Comparison of ENCODE assay signal across 17 cellular contexts in genomic region chr10:46234026-46234425, GRCh38. TPM values are rescaled to one million over a fixed set of nuclear protein-coding genes. Genes with fewer than 3 reads are reported as not detected.
DNase-seq lines count a peak whose midpoint lies in the region; TF ChIP-seq lines count a peak whose summit lies in the region.
"Had no signal": no experiment of that assay in that cellular context is flagged by ENCODE, and none has a peak within 500 bp of the region (broad histone marks: within the 10 kb centered on the region; RNA-seq: fewer than 3 reads in every experiment).

No MANE protein-coding gene starts in this region.

- H3K36me3 Mint-ChIP-seq in activated CD4-positive, alpha-beta memory T cell treated with anti-CD3 and anti-CD28 coated beads for 36 hours: peaks cover 25% of the 10 kb centered on the region
- H3K36me3 Mint-ChIP-seq in activated CD4-positive, alpha-beta memory T cell treated with anti-CD3 and anti-CD28 coated beads, Interleukin-2, amount 10 ng/mL, durations not matched to agents 7 days and 5 days (ENCODE audit: low read depth): peaks cover 8% of the 10 kb centered on the region
- H3K36me3 Mint-ChIP-seq in CD14-positive monocyte (no peaks in the 10 kb centered on the region), endothelial cell (ENCODE audit: low read depth, unreplicated experiment) (peaks cover 14% of the 10 kb centered on the region)

- DNase-seq in activated CD4-positive, alpha-beta memory T cell treated with anti-CD3 and anti-CD28 coated beads for 36 hours: peak; percentile 4
- no peak for DNase-seq in activated CD4-positive, alpha-beta memory T cell treated with anti-CD3 and anti-CD28 coated beads, Interleukin-2, amount 10 ng/mL, durations not matched to agents 7 days and 5 days
- DNase-seq in CD14-positive monocyte (ENCODE audit: low spot score) (peak; percentile 23), endothelial cell (ENCODE audit: low spot score) (peak; percentile 1), GM20000 (ENCODE audit: low spot score) (no peak), NCI-H524 treated with DMSO at 0.1 percent for 48 hours (lab: John Stamatoyannopoulos, UW) (no peak), A172 (ENCODE audit: low spot score) (no peak)
- peak; percentile 5 for DNase-seq in stimulated activated CD8-positive, alpha-beta memory T cell treated with anti-CD3 and anti-CD28 coated beads, Interleukin-4, amount 100 ng/mL, for 48 hours
- DNase-seq: C1 segment of cervical spinal cord, KBM-7, NCI-H1092 treated with DMSO at 0.1 percent for 48 hours, NCI-H1694, NCI-H2107, NCI-H345, NCI-H69, PC-3 had no signal

- no peaks in the 10 kb centered on the region for H3K27me3 Mint-ChIP-seq in activated CD4-positive, alpha-beta memory T cell treated with anti-CD3 and anti-CD28 coated beads for 36 hours
- no peaks in the 10 kb centered on the region for H3K27me3 Mint-ChIP-seq in activated CD4-positive, alpha-beta memory T cell treated with anti-CD3 and anti-CD28 coated beads, Interleukin-2, amount 10 ng/mL, durations not matched to agents 7 days and 5 days
- H3K27me3 Mint-ChIP-seq in CD14-positive monocyte (ENCODE audit: low read depth in 3 of 3): peaks cover 0 to 4% (median 3%) of the 10 kb centered on the region in 3 donors
- peaks cover 10% of the 10 kb centered on the region for H3K27me3 Mint-ChIP-seq in endothelial cell (ENCODE audit: unreplicated experiment)

- no peak overlapping the region for H3K27ac Mint-ChIP-seq in activated CD4-positive, alpha-beta memory T cell treated with anti-CD3 and anti-CD28 coated beads for 36 hours
- H3K27ac Mint-ChIP-seq in activated CD4-positive, alpha-beta memory T cell treated with anti-CD3 and anti-CD28 coated beads, Interleukin-2, amount 10 ng/mL, durations not matched to agents 7 days and 5 days: no peak overlapping the region
- H3K27ac Mint-ChIP-seq in CD14-positive monocyte (peak overlapping the region in 1 of 7 donors; percentile 41), endothelial cell (ENCODE audit: unreplicated experiment) (no peak overlapping the region)

- intact Hi-C loops in activated CD4-positive, alpha-beta memory T cell treated with anti-CD3 and anti-CD28 coated beads for 36 hours (cut with micrococcal nuclease): no loop called here
- intact Hi-C loops in CD14-positive monocyte (cut with micrococcal nuclease): no loop called here

- peaks cover 4% of the 10 kb centered on the region for H3K4me1 Mint-ChIP-seq in activated CD4-positive, alpha-beta memory T cell treated with anti-CD3 and anti-CD28 coated beads for 36 hours (ENCODE audit: low read depth)
- no peaks in the 10 kb centered on the region for H3K4me1 Mint-ChIP-seq in activated CD4-positive, alpha-beta memory T cell treated with anti-CD3 and anti-CD28 coated beads, Interleukin-2, amount 10 ng/mL, durations not matched to agents 7 days and 5 days
- H3K4me1 Mint-ChIP-seq in CD14-positive monocyte (peaks cover 2% of the 10 kb centered on the region), endothelial cell (ENCODE audit: unreplicated experiment) (peaks cover 5% of the 10 kb centered on the region)

- CTCF ChIA-PET in activated CD4-positive, alpha-beta memory T cell treated with anti-CD3 and anti-CD28 coated beads for 36 hours (lab: Charles Lee): interaction anchor here (1.0 kb wide), 1 partner anchor 11 kb away, joined by 3 read pairs; no protein-coding TSS in a partner anchor
- CTCF ChIA-PET in activated CD4-positive, alpha-beta memory T cell treated with anti-CD3 and anti-CD28 coated beads, Interleukin-2, amount 10 ng/mL, durations not matched to agents 7 days and 5 days (lab: Charles Lee): no interaction called here

- POLR2A ChIA-PET in activated CD4-positive, alpha-beta memory T cell treated with anti-CD3 and anti-CD28 coated beads for 36 hours (lab: Charles Lee): no interaction called here
- POLR2A ChIA-PET in activated CD4-positive, alpha-beta memory T cell treated with anti-CD3 and anti-CD28 coated beads, Interleukin-2, amount 10 ng/mL, durations not matched to agents 7 days and 5 days (lab: Charles Lee): no interaction called here

- TF ChIP-seq CTCF in CD14-positive monocyte (IDR thresholded peaks at IDR 0.05): no peak
- TF ChIP-seq CTCF in endothelial cell (IDR thresholded peaks at IDR 0.05; ENCODE audit: unreplicated experiment): no peak
- no peak for TF ChIP-seq CTCF in GM20000 (IDR thresholded peaks at IDR 0.05; ENCODE audit: extremely low read depth, missing control alignments)

- peaks cover 15% of the 10 kb centered on the region for H3K9me3 Mint-ChIP-seq in activated CD4-positive, alpha-beta memory T cell treated with anti-CD3 and anti-CD28 coated beads for 36 hours
- no peaks in the 10 kb centered on the region for H3K9me3 Mint-ChIP-seq in activated CD4-positive, alpha-beta memory T cell treated with anti-CD3 and anti-CD28 coated beads, Interleukin-2, amount 10 ng/mL, durations not matched to agents 7 days and 5 days
- H3K9me3 Mint-ChIP-seq in CD14-positive monocyte (peaks cover 0 to 13% (median 1%) of the 10 kb centered on the region in 7 donors), endothelial cell (ENCODE audit: unreplicated experiment) (no peaks in the 10 kb centered on the region)

- H3K4me3 Mint-ChIP-seq in activated CD4-positive, alpha-beta memory T cell treated with anti-CD3 and anti-CD28 coated beads for 36 hours: no peak overlapping the region
- no peak overlapping the region for H3K4me3 Mint-ChIP-seq in activated CD4-positive, alpha-beta memory T cell treated with anti-CD3 and anti-CD28 coated beads, Interleukin-2, amount 10 ng/mL, durations not matched to agents 7 days and 5 days
- H3K4me3 Mint-ChIP-seq in CD14-positive monocyte (no peak overlapping the region), endothelial cell (ENCODE audit: unreplicated experiment) (no peak overlapping the region)

RNA-seq across cellular contexts. Expression of gene ANTXRL, which starts 52.8 kb away (rescaled TPM):
- total RNA-seq in activated CD4-positive, alpha-beta memory T cell treated with anti-CD3 and anti-CD28 coated beads for 36 hours: not detected
- not detected for total RNA-seq in activated CD4-positive, alpha-beta memory T cell treated with anti-CD3 and anti-CD28 coated beads, Interleukin-2, amount 10 ng/mL, durations not matched to agents 7 days and 5 days
- not detected for polyA plus RNA-seq in CD14-positive monocyte
- total RNA-seq in endothelial cell (ENCODE audit: unreplicated experiment): not detected
- total RNA-seq in A172 (2014; rRNA removed; shearing (Covaris generic)): 1.8 TPM in 1 of 2 replicates, not detected in the other
- total RNA-seq: M059J, PC-3 had no signal

Comparison
In these comparisons a context has a peak if more than half of its experiments do, and no peak if none do; other contexts are left out.
1. DNase-seq: peak in activated CD4-positive, alpha-beta memory T cell treated with anti-CD3 and anti-CD28 coated beads for 36 hours (single experiment), CD14-positive monocyte (single experiment), endothelial cell (single experiment) and stimulated activated CD8-positive, alpha-beta memory T cell treated with anti-CD3 and anti-CD28 coated beads, Interleukin-4, amount 100 ng/mL, for 48 hours (single experiment); none in activated CD4-positive, alpha-beta memory T cell treated with anti-CD3 and anti-CD28 coated beads, Interleukin-2, amount 10 ng/mL, durations not matched to agents 7 days and 5 days (single experiment), GM20000 (single experiment), NCI-H524 treated with DMSO at 0.1 percent for 48 hours (single experiment) and A172 (single experiment).